In the genomic region with DNA sequence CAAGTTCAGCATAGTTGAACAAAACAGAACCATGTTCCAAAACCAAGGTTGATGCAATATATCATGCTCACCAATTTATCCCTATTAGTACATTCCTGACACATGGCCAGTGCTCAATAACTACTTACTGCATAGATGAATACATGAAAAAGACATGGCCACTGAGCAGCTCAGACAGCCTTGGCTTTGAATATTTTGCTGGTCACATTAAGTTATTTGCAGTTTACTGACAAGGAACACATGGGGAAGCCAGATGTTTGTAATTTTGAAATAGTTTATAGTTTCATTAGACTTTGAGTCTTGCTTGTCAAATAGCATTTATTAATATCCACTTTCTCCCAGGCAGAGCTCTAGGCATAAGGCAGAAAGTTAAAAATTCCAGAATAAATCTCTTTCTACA, we compare ENCODE assay signal across 16 cellular contexts.
DNase-seq lines count a peak whose midpoint lies in the region; ATAC-seq and TF ChIP-seq lines count a peak whose summit lies in the region.
"Had no signal": no experiment of that assay in that cellular context is flagged by ENCODE, and none has a peak within 500 bp of the region (broad histone marks: within the 10 kb centered on the region; RNA-seq: fewer than 3 reads in every experiment).

No MANE protein-coding gene starts in this region.

- no peak overlapping the region for H3K9ac ChIP-seq in SK-N-SH

- H3K9me2 ChIP-seq in SK-N-SH, result no peaks in the 10 kb centered on the region

- POLR2A ChIA-PET in SK-N-SH (lab: Yijun Ruan, JAX), result no interaction called here

- H3K4me3 ChIP-seq in AG10803 (ENCODE audit: low read length) (no peak overlapping the region), SK-N-SH (ENCODE audit: low read depth in 2 of 2, low read length in 1 of 2) (no peak overlapping the region), fibroblast of villous mesenchyme (ENCODE audit: low read depth, low read length) (no peak overlapping the region)

- no peaks in the 10 kb centered on the region for H4K20me1 ChIP-seq in SK-N-SH (ENCODE audit: insufficient read depth)

- H3K27ac ChIP-seq in SK-N-SH (ENCODE audit: low read depth in 2 of 2, low read length in 1 of 2), result peak overlapping the region; percentile 28 to 72; a peak in 2 of 4 replicates
- H3K27ac ChIP-seq: HL-60 had no signal

- no peak for TF ChIP-seq RAD21 in SK-N-SH (IDR thresholded peaks at IDR 0.05; ENCODE audit: low read length)

- H2AFZ ChIP-seq in SK-N-SH (ENCODE audit: low read depth), result no peak overlapping the region

- H3K9me3 ChIP-seq in SK-N-SH, result no peaks in the 10 kb centered on the region

- TF ChIP-seq EP300 in SK-N-SH (IDR thresholded peaks at IDR 0.05; ENCODE audit: borderline replicate concordance in 1 of 2, low read depth in 1 of 2, low read length in 1 of 2), result peak in 1 of 2 experiments; percentile 35; a peak in 1 of 4 replicates

- no peak for ATAC-seq in GM21717 (IDR thresholded peaks at IDR 0.05; ENCODE audit: unreplicated experiment)

- no peaks in the 10 kb centered on the region for H3K36me3 ChIP-seq in SK-N-SH (replicated peaks in 1 of 2; ENCODE audit: control insufficient read depth in 1 of 2, insufficient read depth in 2 of 2, low read length in 1 of 2)

- no peak overlapping the region for H3K4me2 ChIP-seq in SK-N-SH

- H3K4me1 ChIP-seq in SK-N-SH (ENCODE audit: control insufficient read depth in 1 of 2, insufficient read depth in 2 of 2, low read depth in 1 of 2, low read length in 1 of 2), result peaks cover 3 to 14% of the 10 kb centered on the region in 2 experiments; a peak in 2 of 4 replicates

- CTCF ChIA-PET in SK-N-SH (lab: Yijun Ruan, JAX), result interaction anchor here (0.7 to 2.1 kb wide), 4 partner anchors 13 to 324 kb away, joined by 3 to 11 read pairs (median 4); no protein-coding TSS in a partner anchor

- H3K79me2 ChIP-seq in SK-N-SH (ENCODE audit: insufficient read depth), result no peaks in the 10 kb centered on the region

- TF ChIP-seq CTCF in AG10803 (conservative IDR thresholded peaks at IDR 0.05; ENCODE audit: low read length) (no peak), SK-N-SH (IDR thresholded peaks at IDR 0.05) (no peak), fibroblast of villous mesenchyme (IDR thresholded peaks at IDR 0.05; ENCODE audit: insufficient read depth, low read depth, low read length) (no peak), GM10266 (IDR thresholded peaks at IDR 0.05; ENCODE audit: control insufficient read depth, insufficient read depth, low read depth, missing control alignments) (no peak)

- peaks cover 5% of the 10 kb centered on the region for H3F3A ChIP-seq in SK-N-SH (replicated peaks; ENCODE audit: insufficient read depth)

- DNase-seq in AG10803 (ENCODE audit: low read depth) (peak; percentile 89), SK-N-SH (no peak), fibroblast of gingiva (ENCODE audit: low read depth) (peak; percentile 81), fibroblast of villous mesenchyme (ENCODE audit: low read depth) (peak; percentile 36), GM10266 (ENCODE audit: extremely low spot score) (no peak)
- no peak for DNase-seq in activated T-cell treated with anti-CD3 and anti-CD28 coated beads, Interleukin-2, amount 50 U/mL, for 1 hour
- DNase-seq in stimulated activated CD4-positive, alpha-beta T cell treated with anti-CD3 and anti-CD28 coated beads, Interleukin-1b, Interleukin-23, amount 100 ng/mL, for 48 hours, result no peak
- DNase-seq: 8988T; C1 segment of cervical spinal cord; Calu3; CD4-positive, alpha-beta T cell; DMS79; HCEC 1CT; HFFc6 had no signal

- H3K27me3 ChIP-seq in SK-N-SH (ENCODE audit: insufficient read depth), result no peaks in the 10 kb centered on the region

TF ChIP-seq in SK-N-SH, 30 proteins besides CTCF, POLR2A, EP300 and RAD21:
- TF ChIP-seq, protein P1, sequence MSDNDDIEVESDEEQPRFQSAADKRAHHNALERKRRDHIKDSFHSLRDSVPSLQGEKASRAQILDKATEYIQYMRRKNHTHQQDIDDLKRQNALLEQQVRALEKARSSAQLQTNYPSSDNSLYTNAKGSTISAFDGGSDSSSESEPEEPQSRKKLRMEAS (IDR thresholded peaks at IDR 0.05; ENCODE audit: low read depth), result no peak
- no peak for TF ChIP-seq YY1 (IDR thresholded peaks at IDR 0.05; ENCODE audit: low read depth)
- no peak for TF ChIP-seq SIN3A (IDR thresholded peaks at IDR 0.05; ENCODE audit: borderline replicate concordance, low read depth, low read length)
- no peak for TF ChIP-seq RCOR1 (IDR thresholded peaks at IDR 0.05; ENCODE audit: low read length)
- TF ChIP-seq MEF2A (IDR thresholded peaks at IDR 0.05; ENCODE audit: borderline replicate concordance, low read depth), result no peak
- no peak for TF ChIP-seq GABPA (IDR thresholded peaks at IDR 0.05; ENCODE audit: low read depth)
- TF ChIP-seq, protein P2, sequence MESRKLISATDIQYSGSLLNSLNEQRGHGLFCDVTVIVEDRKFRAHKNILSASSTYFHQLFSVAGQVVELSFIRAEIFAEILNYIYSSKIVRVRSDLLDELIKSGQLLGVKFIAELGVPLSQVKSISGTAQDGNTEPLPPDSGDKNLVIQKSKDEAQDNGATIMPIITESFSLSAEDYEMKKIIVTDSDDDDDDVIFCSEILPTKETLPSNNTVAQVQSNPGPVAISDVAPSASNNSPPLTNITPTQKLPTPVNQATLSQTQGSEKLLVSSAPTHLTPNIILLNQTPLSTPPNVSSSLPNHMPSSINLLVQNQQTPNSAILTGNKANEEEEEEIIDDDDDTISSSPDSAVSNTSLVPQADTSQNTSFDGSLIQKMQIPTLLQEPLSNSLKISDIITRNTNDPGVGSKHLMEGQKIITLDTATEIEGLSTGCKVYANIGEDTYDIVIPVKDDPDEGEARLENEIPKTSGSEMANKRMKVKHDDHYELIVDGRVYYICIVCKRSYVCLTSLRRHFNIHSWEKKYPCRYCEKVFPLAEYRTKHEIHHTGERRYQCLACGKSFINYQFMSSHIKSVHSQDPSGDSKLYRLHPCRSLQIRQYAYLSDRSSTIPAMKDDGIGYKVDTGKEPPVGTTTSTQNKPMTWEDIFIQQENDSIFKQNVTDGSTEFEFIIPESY (IDR thresholded peaks at IDR 0.05; ENCODE audit: borderline replicate concordance, low read depth), result no peak
- TF ChIP-seq FOSL2 (IDR thresholded peaks at IDR 0.05; ENCODE audit: borderline replicate concordance, low read depth), result no peak
- TF ChIP-seq POLR2AphosphoS5 (IDR thresholded peaks at IDR 0.05; ENCODE audit: low read depth, low read length), result 0 out of 2 replicates have a peak, but pooled peaks have one; percentile 45
- TF ChIP-seq GATA2 (CRISPR knock-in tag; IDR thresholded peaks at IDR 0.05), result no peak
- TF ChIP-seq, protein P3, sequence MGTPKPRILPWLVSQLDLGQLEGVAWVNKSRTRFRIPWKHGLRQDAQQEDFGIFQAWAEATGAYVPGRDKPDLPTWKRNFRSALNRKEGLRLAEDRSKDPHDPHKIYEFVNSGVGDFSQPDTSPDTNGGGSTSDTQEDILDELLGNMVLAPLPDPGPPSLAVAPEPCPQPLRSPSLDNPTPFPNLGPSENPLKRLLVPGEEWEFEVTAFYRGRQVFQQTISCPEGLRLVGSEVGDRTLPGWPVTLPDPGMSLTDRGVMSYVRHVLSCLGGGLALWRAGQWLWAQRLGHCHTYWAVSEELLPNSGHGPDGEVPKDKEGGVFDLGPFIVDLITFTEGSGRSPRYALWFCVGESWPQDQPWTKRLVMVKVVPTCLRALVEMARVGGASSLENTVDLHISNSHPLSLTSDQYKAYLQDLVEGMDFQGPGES (IDR thresholded peaks at IDR 0.05; ENCODE audit: low read depth, low read length), result no peak
- TF ChIP-seq RFX5 (IDR thresholded peaks at IDR 0.05; ENCODE audit: low read length), result no peak
- no peak for TF ChIP-seq JUND (IDR thresholded peaks at IDR 0.05)
- TF ChIP-seq, protein P4, sequence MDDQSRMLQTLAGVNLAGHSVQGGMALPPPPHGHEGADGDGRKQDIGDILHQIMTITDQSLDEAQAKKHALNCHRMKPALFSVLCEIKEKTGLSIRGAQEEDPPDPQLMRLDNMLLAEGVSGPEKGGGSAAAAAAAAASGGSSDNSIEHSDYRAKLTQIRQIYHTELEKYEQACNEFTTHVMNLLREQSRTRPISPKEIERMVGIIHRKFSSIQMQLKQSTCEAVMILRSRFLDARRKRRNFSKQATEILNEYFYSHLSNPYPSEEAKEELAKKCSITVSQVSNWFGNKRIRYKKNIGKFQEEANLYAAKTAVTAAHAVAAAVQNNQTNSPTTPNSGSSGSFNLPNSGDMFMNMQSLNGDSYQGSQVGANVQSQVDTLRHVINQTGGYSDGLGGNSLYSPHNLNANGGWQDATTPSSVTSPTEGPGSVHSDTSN (IDR thresholded peaks at IDR 0.05), result peak; percentile 67
- no peak for TF ChIP-seq FOXM1 (IDR thresholded peaks at IDR 0.05; ENCODE audit: low read depth)
- peak; percentile 66 for TF ChIP-seq TCF12 (IDR thresholded peaks at IDR 0.05)
- TF ChIP-seq NFIC (IDR thresholded peaks at IDR 0.05; ENCODE audit: borderline replicate concordance), result no peak

Comparison
In these comparisons a context has a peak if more than half of its experiments do, and no peak if none do; other contexts are left out.
1. DNase-seq: peak in AG10803 (single experiment), fibroblast of gingiva (single experiment) and fibroblast of villous mesenchyme (single experiment); none in SK-N-SH (single experiment), GM10266 (single experiment), activated T-cell treated with anti-CD3 and anti-CD28 coated beads, Interleukin-2, amount 50 U/mL, for 1 hour (single experiment) and stimulated activated CD4-positive, alpha-beta T cell treated with anti-CD3 and anti-CD28 coated beads, Interleukin-1b, Interleukin-23, amount 100 ng/mL, for 48 hours (single experiment).